9 cellular contexts compared by ENCODE assay signal in the genomic region with DNA sequence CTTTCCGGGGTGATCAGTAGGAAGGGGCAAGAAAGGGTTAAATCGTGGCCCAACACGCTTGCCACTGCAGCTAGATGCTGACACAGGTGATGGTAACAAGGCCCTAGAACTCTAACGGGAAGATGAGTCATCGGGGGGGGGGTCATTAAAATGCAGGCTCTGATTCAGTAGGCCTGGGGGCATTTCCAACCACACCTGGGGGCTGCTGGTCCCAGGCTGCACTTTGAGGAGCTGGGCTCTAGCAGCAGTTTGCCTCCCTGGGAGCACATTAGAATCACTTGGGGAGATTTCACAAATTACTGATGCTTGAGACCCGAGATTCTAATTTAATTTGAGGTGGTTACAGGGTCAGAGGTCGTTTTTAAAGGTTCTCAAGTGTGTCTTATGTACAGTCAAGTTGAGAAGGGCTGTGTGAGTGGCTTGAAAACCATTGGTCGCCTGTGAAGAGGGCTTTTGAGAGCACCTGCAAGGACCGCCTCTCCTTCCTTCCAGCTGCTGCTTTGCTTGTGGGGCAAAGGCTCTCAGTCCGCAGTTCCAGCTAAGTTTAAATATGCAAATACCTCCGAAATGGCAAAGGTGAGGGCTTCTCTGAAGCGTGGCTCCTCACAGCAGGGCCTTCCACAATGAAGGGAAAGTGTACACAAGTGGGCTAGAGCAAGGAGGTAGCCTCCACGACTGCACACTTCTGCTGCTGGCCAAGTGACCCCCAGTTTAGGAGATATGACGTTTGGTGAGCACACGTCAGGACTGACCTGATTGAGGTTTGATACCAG.
DNase-seq lines count a peak whose midpoint lies in the region; ATAC-seq and TF ChIP-seq lines count a peak whose summit lies in the region.
"Had no signal": no experiment of that assay in that cellular context is flagged by ENCODE, and none has a peak within 500 bp of the region (broad histone marks: within the 10 kb centered on the region; RNA-seq: fewer than 3 reads in every experiment).

No MANE protein-coding gene starts in this region.

- WGBS in esophagus muscularis mucosa = 74% methylated on average over 15 of the region's 15 CpGs

- TF ChIP-seq CTCF in esophagus muscularis mucosa (IDR thresholded peaks at IDR 0.05) = no peak

- TF ChIP-seq POLR2A in esophagus muscularis mucosa (IDR thresholded peaks at IDR 0.05; ENCODE audit: low read depth) = no peak

- H3K4me3 ChIP-seq in esophagus muscularis mucosa = no peak overlapping the region

- DNase-seq in germinal center (ENCODE audit: low spot score) (peak; percentile 91), AG20443 (ENCODE audit: low spot score) (no peak), NCI-H748 (lab: John Stamatoyannopoulos, UW; ENCODE audit: unreplicated experiment) (no peak), esophagus muscularis mucosa (ENCODE audit: extremely low spot score) (no peak), DMS153 (lab: John Stamatoyannopoulos, UW) (no peak)
- DNase-seq: activated CD4-positive, alpha-beta T cell treated with anti-CD3 and anti-CD28 coated beads for 4 hours had no signal

- ATAC-seq in GM18502 (IDR thresholded peaks at IDR 0.05; ENCODE audit: poor library complexity, unreplicated experiment) (peak; percentile 82), GM21717 (IDR thresholded peaks at IDR 0.05; ENCODE audit: unreplicated experiment) (peak; percentile 80), HG03571 (IDR thresholded peaks at IDR 0.05; ENCODE audit: unreplicated experiment) (peak; percentile 89)

- intact Hi-C loops in esophagus muscularis mucosa (cut with DNase I) = no loop called here

- peaks cover 0 to 7% (median 0%) of the 10 kb centered on the region in 4 donors for H3K27me3 ChIP-seq in esophagus muscularis mucosa

- no peaks in the 10 kb centered on the region for H3K9me3 ChIP-seq in esophagus muscularis mucosa

- no peak overlapping the region for H3K27ac ChIP-seq in esophagus muscularis mucosa (replicated peaks in 1 of 4)

- no peaks in the 10 kb centered on the region for H3K36me3 ChIP-seq in esophagus muscularis mucosa

- TF ChIP-seq EP300 in esophagus muscularis mucosa (IDR thresholded peaks at IDR 0.05) = no peak

- H3K4me1 ChIP-seq in esophagus muscularis mucosa = no peaks in the 10 kb centered on the region
